ENCODE assay signal across 15 cellular contexts in the genomic region with DNA sequence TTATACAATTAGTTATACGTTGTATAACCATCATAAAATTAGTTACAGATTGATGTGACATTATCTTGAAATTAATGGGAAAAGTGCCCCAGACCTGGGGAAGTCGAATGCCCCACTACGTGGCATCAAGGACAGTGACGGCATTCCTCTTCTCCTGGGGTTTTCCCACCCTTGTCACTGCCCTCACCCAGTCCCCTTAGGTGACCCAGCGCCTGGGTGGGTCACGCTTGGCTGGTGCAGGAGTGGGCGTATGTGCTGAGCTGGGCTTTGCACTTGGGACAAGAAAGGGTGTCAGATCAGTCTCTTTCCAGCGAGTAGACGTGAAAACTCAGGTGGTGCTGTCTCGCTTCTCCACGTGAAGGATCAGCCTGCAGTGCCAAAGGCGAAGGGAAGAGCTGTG. TPM values are rescaled to one million over a fixed set of nuclear protein-coding genes. Genes with fewer than 3 reads are reported as not detected.
DNase-seq lines count a peak whose midpoint lies in the region; ATAC-seq and TF ChIP-seq lines count a peak whose summit lies in the region.
"Had no signal": no experiment of that assay in that cellular context is flagged by ENCODE, and none has a peak within 500 bp of the region (broad histone marks: within the 10 kb centered on the region; RNA-seq: fewer than 3 reads in every experiment).

No MANE protein-coding gene starts in this region.

- POLR2A ChIA-PET in CD4-positive, alpha-beta T cell (lab: Charles Lee) = interaction anchor here (1.2 to 2.0 kb wide), 2 partner anchors 48 to 86 kb away, joined by 4 to 7 read pairs; a partner anchor contains a TSS
- POLR2A ChIA-PET in HEK293 (lab: Yijun Ruan, JAX) = no interaction called here

- peaks cover 76% of the 10 kb centered on the region for H3K4me1 Mint-ChIP-seq in CD4-positive, alpha-beta T cell (ENCODE audit: low read depth)
- H3K4me1 Mint-ChIP-seq in neural crest cell = peaks cover 38% of the 10 kb centered on the region

- no peak overlapping the region for H3K27ac ChIP-seq in CD4-positive, alpha-beta T cell (ENCODE audit: low read depth, low read length)
- H3K27ac ChIP-seq in HEK293 (ENCODE audit: extremely low read depth, low read depth, low read length) = no peak overlapping the region
- no peak overlapping the region for H3K27ac ChIP-seq in MM.1S (ENCODE audit: low read length)

- no peak for DNase-seq in CD4-positive, alpha-beta T cell
- DNase-seq in adipocyte (ENCODE audit: low read depth) = no peak
- DNase-seq in neural crest cell (ENCODE audit: low read depth, low spot score) = no peak
- no peak for DNase-seq in activated CD8-positive, alpha-beta memory T cell treated with anti-CD3 and anti-CD28 coated beads, Interleukin-2, amount 50 U/mL, for 4 hours
- DNase-seq in LoVo (ENCODE audit: low spot score) = no peak
- DNase-seq in DMS114 treated with DMSO at 0.1 percent for 48 hours (lab: John Stamatoyannopoulos, UW; ENCODE audit: unreplicated experiment) = no peak
- DNase-seq in MM.1S = no peak
- DNase-seq: activated gamma-delta T cell treated with Interleukin-2 at 50 U/mL for 16 hours, C1 segment of cervical spinal cord, NCI-H446, SHP77 had no signal

- ATAC-seq in CD4-positive, alpha-beta T cell (ENCODE audit: poor library complexity) = no peak
- ATAC-seq: activated CD4-positive, CD25-positive, alpha-beta regulatory T cell treated with anti-CD3 and anti-CD28 coated beads, Interleukin-2, amount 50 U/mL, for 24 hours; sciatic nerve had no signal

- no peak overlapping the region for H3K4me2 ChIP-seq in MM.1S (ENCODE audit: low read depth, low read length)

- H4K20me1 ChIP-seq in MM.1S (ENCODE audit: insufficient read depth, low read length) = peaks cover 3% of the 10 kb centered on the region

- H3K9ac ChIP-seq in adipocyte (ENCODE audit: low read length) (peak overlapping the region; percentile 23), MM.1S (ENCODE audit: low read length) (no peak overlapping the region)

- no peaks in the 10 kb centered on the region for H3F3A ChIP-seq in MM.1S (ENCODE audit: insufficient read depth, low read length)

- H3K36me3 Mint-ChIP-seq in CD4-positive, alpha-beta T cell (ENCODE audit: low read depth) = peaks cover 48% of the 10 kb centered on the region
- no peaks in the 10 kb centered on the region for H3K36me3 Mint-ChIP-seq in neural crest cell (ENCODE audit: low read depth)

- CTCF ChIA-PET in CD4-positive, alpha-beta T cell (lab: Charles Lee) = no interaction called here
- CTCF ChIA-PET in HEK293 (lab: Yijun Ruan, JAX) = no interaction called here

- H3K36me3 ChIP-seq in HEK293 (ENCODE audit: control insufficient read depth in 2 of 2, insufficient read depth in 1 of 2, low read length in 2 of 2) (peaks cover 0 to 3% of the 10 kb centered on the region in 2 experiments; a peak in 2 of 3 replicates), adipocyte (ENCODE audit: control insufficient read depth, insufficient read depth, low read length, severe bottlenecking) (peaks cover 4% of the 10 kb centered on the region), MM.1S (replicated peaks; ENCODE audit: insufficient read depth, low read length) (no peaks in the 10 kb centered on the region)

- H3K27ac Mint-ChIP-seq in CD4-positive, alpha-beta T cell = peak overlapping the region; percentile 19
- H3K27ac Mint-ChIP-seq in neural crest cell (ENCODE audit: unreplicated experiment) = peak overlapping the region; percentile 38
- H3K27ac Mint-ChIP-seq: dendritic cell treated with granulocyte-macrophage colony-stimulating factor and Interleukin-4, amounts not matched to agents 40 ng/mL and 50 ng/mL, for 4 days had no signal

- H2AFZ ChIP-seq in MM.1S (ENCODE audit: low read length) = no peak overlapping the region

- H3K9me3 Mint-ChIP-seq in CD4-positive, alpha-beta T cell = no peaks in the 10 kb centered on the region
- no peaks in the 10 kb centered on the region for H3K9me3 Mint-ChIP-seq in neural crest cell
- H3K9me3 Mint-ChIP-seq: dendritic cell treated with granulocyte-macrophage colony-stimulating factor and Interleukin-4, amounts not matched to agents 40 ng/mL and 50 ng/mL, for 4 days had no signal

- TF ChIP-seq CTCF in CD4-positive, alpha-beta T cell (IDR thresholded peaks at IDR 0.05) = no peak
- no peak for TF ChIP-seq CTCF in HEK293 (tag by site-specific recombination; IDR thresholded peaks at IDR 0.05)
- no peak for TF ChIP-seq CTCF in neural crest cell (conservative IDR thresholded peaks at IDR 0.05)
- TF ChIP-seq CTCF in MM.1S (IDR thresholded peaks at IDR 0.05; ENCODE audit: low read length) = no peak

- H3K4me1 ChIP-seq in HEK293 (ENCODE audit: control insufficient read depth, insufficient read depth, low read length) = peaks cover 3% of the 10 kb centered on the region
- H3K4me1 ChIP-seq in adipocyte (ENCODE audit: control insufficient read depth, insufficient read depth, low read length) = peaks cover 49% of the 10 kb centered on the region
- H3K4me1 ChIP-seq in MM.1S (ENCODE audit: low read length) = 0 out of 2 replicates have a peak, but pooled peaks cover 3% of the 10 kb centered on the region

- H3K27me3 ChIP-seq in CD4-positive, alpha-beta T cell (ENCODE audit: control insufficient read depth, insufficient read depth, low read length) = no peaks in the 10 kb centered on the region
- H3K27me3 ChIP-seq in adipocyte (replicated peaks; ENCODE audit: control insufficient read depth, insufficient read depth, low read length) (no peaks in the 10 kb centered on the region), MM.1S (replicated peaks; ENCODE audit: insufficient read depth, low read length) (no peaks in the 10 kb centered on the region)

- no peaks in the 10 kb centered on the region for H3K9me2 ChIP-seq in MM.1S (replicated peaks; ENCODE audit: insufficient read depth, low read length)

- H3K9me3 ChIP-seq in CD4-positive, alpha-beta T cell (ENCODE audit: control insufficient read depth, low read length) = no peaks in the 10 kb centered on the region
- H3K9me3 ChIP-seq in HEK293 (ENCODE audit: control insufficient read depth, insufficient read depth, low read depth, low read length) (no peaks in the 10 kb centered on the region), adipocyte (ENCODE audit: control insufficient read depth, low read length) (no peaks in the 10 kb centered on the region), MM.1S (replicated peaks; ENCODE audit: insufficient read depth, low read length) (no peaks in the 10 kb centered on the region)

- no peaks in the 10 kb centered on the region for H3K27me3 Mint-ChIP-seq in CD4-positive, alpha-beta T cell
- H3K27me3 Mint-ChIP-seq in neural crest cell (ENCODE audit: low read depth) = no peaks in the 10 kb centered on the region
- H3K27me3 Mint-ChIP-seq: dendritic cell treated with granulocyte-macrophage colony-stimulating factor and Interleukin-4, amounts not matched to agents 40 ng/mL and 50 ng/mL, for 4 days had no signal

- intact Hi-C loops in CD4-positive, alpha-beta T cell (cut with DNase I, micrococcal nuclease) = loop anchor here in 1 of 2 experiments (5.0 kb wide), 1 partner anchor 1758 kb away; a partner anchor contains a TSS

- no peak overlapping the region for H3K4me3 ChIP-seq in HEK293 (ENCODE audit: low read depth, low read length)
- peak overlapping the region; percentile 66 for H3K4me3 ChIP-seq in adipocyte (ENCODE audit: low read length)
- no peak overlapping the region for H3K4me3 ChIP-seq in MM.1S (ENCODE audit: low read length)

- H3K79me2 ChIP-seq in MM.1S (ENCODE audit: low read length) = peaks cover 100% of the 10 kb centered on the region

- no peak overlapping the region for H3K4me3 Mint-ChIP-seq in CD4-positive, alpha-beta T cell
- no peak overlapping the region for H3K4me3 Mint-ChIP-seq in neural crest cell
- H3K4me3 Mint-ChIP-seq: dendritic cell treated with granulocyte-macrophage colony-stimulating factor and Interleukin-4, amounts not matched to agents 40 ng/mL and 50 ng/mL, for 4 days had no signal

TF ChIP-seq in HEK293, 187 proteins besides CTCF, POLR2A, EP300 and RAD21:
- TF ChIP-seq ZBTB48 (tag by site-specific recombination; IDR thresholded peaks at IDR 0.05) = no peak
- TF ChIP-seq ZFHX2 (tag by site-specific recombination; conservative IDR thresholded peaks at IDR 0.05) = peak; percentile 22; the same call in 1 of the 2 replicates
- no peak for TF ChIP-seq ZNF391 (tag by site-specific recombination; IDR thresholded peaks at IDR 0.05; ENCODE audit: borderline replicate concordance, low read depth)

RNA-seq across cellular contexts. Expression of a gene that starts 7.6 kb away (rescaled TPM):
- 10 to 100 TPM; 67.8 to 68.1 TPM for total RNA-seq in CD4-positive, alpha-beta T cell
- 28.1 and 29.1 TPM in 2 replicates for total RNA-seq in neural crest cell
